In the genomic region with DNA sequence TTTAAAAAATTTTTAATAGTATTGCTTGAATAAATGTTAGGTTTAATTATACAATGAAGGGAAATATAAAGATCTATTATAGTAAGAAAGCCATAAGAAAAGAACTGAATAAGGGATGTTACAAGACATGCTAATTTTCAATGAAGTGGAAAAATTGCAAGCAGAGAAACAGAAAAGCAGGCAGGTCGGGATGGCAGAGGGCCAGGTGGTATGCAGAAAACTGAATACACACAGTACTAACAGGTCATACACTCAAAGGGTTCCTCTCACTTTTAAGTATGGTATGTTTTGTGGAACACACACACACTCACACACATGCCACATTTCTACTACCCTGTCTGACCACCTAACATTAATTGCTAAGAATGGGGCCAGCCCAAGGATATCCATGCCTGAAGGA, we compare ENCODE assay signal across 20 cellular contexts.
"Had no signal": no experiment of that assay in that cellular context is flagged by ENCODE, and none has a peak within 500 bp of the region (broad histone marks: within the 10 kb centered on the region; RNA-seq: fewer than 3 reads in every experiment).

No MANE protein-coding gene starts in this region.

- H3K4me1 ChIP-seq: transverse colon, upper lobe of left lung, vagina had no signal

- H3K27ac ChIP-seq: left ventricle myocardium inferior, ovary, right atrium auricular region, skin epidermis, transverse colon, upper lobe of left lung, vagina had no signal

- DNase-seq: hypothalamus; immature natural killer cell; kidney; left ventricle myocardium inferior; midbrain; mucosa of descending colon; naive thymus-derived CD4-positive, alpha-beta T cell; ovary; stimulated activated CD4-positive, alpha-beta T cell treated with anti-CD3 and anti-CD28 coated beads, Interleukin-4, amount 100 ng/mL, for 24 hours; stimulated activated naive CD4-positive, alpha-beta T cell treated with Interleukin-2 at 50 U/mL for 16 hours; stimulated activated naive CD8-positive, alpha-beta T cell treated with anti-CD3 and anti-CD28 coated beads, Interleukin-15, amount 100 ng/mL, for 72 hours; transverse colon; upper lobe of left lung had no signal

- H3K27me3 ChIP-seq: ovary, right atrium auricular region, transverse colon, upper lobe of left lung, vagina had no signal

- H3K9me3 ChIP-seq: left ventricle myocardium inferior, mucosa of descending colon, ovary, right atrium auricular region, transverse colon, upper lobe of left lung, vagina had no signal

- H3K4me3 ChIP-seq: left ventricle myocardium inferior, lung, mucosa of descending colon, ovary, right atrium auricular region, skin epidermis, transverse colon, upper lobe of left lung, vagina had no signal

- ATAC-seq: mucosa of descending colon; naive thymus-derived CD4-positive, alpha-beta T cell; natural killer cell treated with Interleukin-12 subunit alpha and Interleukin-12 subunit beta and Interleukin-15 and Interleukin-18, amount 100 ng/mL, for 72 hours; sciatic nerve; stimulated activated effector memory CD8-positive, alpha-beta T cell treated with anti-CD3 and anti-CD28 coated beads, Interleukin-12 subunit alpha, Interleukin-12 subunit beta, amount 100 ng/mL, for 72 hours; stimulated activated naive CD8-positive, alpha-beta T cell treated with anti-CD3 and anti-CD28 coated beads, Interleukin-15, amount 100 ng/mL, for 72 hours had no signal

- H3K36me3 ChIP-seq: left ventricle myocardium inferior, ovary, right atrium auricular region, transverse colon, upper lobe of left lung, vagina had no signal
